ENCODE assay signal across 9 cellular contexts in the genomic region with DNA sequence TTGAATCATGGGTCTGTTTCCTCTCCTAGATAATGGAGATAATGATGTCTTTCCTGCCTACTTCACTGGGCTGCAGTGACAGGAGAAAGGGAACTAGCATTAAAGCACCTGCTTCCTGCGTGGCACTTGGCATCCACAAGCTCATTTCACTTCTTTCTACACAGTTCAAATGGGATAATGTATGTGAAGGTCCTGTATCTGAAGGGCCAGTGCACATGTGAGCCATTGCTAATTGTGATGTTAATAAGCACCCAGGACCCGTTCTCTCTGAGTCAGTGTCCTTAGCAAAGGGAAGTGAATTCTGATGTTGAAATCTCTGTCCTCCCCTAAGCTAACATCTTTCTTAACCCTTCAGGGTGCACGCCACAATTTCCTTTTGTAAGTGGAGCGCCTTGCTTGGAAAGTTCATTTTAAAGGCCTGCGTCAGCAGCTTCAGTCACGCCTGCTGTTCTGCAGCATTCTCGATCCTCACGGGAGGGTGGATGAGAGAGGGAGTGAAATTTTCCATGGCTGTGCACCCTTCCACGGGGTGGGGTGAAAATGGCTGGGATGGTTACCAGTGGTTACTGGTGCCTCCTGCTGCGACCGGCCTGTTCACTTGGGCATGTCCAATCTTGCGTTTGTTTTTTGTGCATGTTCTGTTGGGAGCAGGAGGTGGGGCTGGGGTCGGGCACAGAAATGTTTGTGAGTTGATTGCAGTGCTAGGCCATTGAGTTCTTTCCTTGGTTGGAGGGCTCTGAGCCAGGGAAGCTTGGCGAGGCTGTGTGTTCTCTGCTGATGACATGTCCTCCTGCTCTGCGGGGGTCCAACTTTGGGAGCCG. TPM values are rescaled to one million over a fixed set of nuclear protein-coding genes. Genes with fewer than 3 reads are reported as not detected.
DNase-seq lines count a peak whose midpoint lies in the region; ATAC-seq and TF ChIP-seq lines count a peak whose summit lies in the region.
"Had no signal": no experiment of that assay in that cellular context is flagged by ENCODE, and none has a peak within 500 bp of the region (broad histone marks: within the 10 kb centered on the region; RNA-seq: fewer than 3 reads in every experiment).

No MANE protein-coding gene starts in this region.

- DNase-seq in Caki2 (ENCODE audit: low read depth), result peak; percentile 81
- peak; percentile 52 to 75 for DNase-seq in NCI-H2081 (lab: John Stamatoyannopoulos, UW)
- no peak for DNase-seq in central memory CD8-positive, alpha-beta T cell (ENCODE audit: low spot score in 2 of 2)
- no peak for DNase-seq in right lobe of liver
- DNase-seq in ureter (ENCODE audit: low spot score), result peak; percentile 84
- DNase-seq in activated gamma-delta T cell treated with Interleukin-2 at 50 U/mL for 16 hours, result no peak

- no peak for TF ChIP-seq CTCF in right lobe of liver (IDR thresholded peaks at IDR 0.05)

- no peak overlapping the region for H3K27ac Mint-ChIP-seq in central memory CD8-positive, alpha-beta T cell (ENCODE audit: low read depth)

- no peaks in the 10 kb centered on the region for H3K27me3 Mint-ChIP-seq in central memory CD8-positive, alpha-beta T cell

- H3K4me3 Mint-ChIP-seq in central memory CD8-positive, alpha-beta T cell, result no peak overlapping the region

- H3K9me3 Mint-ChIP-seq in central memory CD8-positive, alpha-beta T cell, result no peaks in the 10 kb centered on the region

- intact Hi-C loops in right lobe of liver (cut with DNase I), result no loop called here

- no peak overlapping the region for H3K4me3 ChIP-seq in right lobe of liver

- H3K4me1 ChIP-seq in right lobe of liver, result peaks cover 0 to 10% (median 2%) of the 10 kb centered on the region in 4 donors

- 46% methylated on average over 6 of the region's 16 CpGs for WGBS in right lobe of liver (ENCODE audit: insufficient coverage, low coverage, low lambda C conversion rate, missing lambda C conversion rate)

- H3K36me3 Mint-ChIP-seq in central memory CD8-positive, alpha-beta T cell (ENCODE audit: insufficient read depth), result peaks cover 4% of the 10 kb centered on the region

- H3K36me3 ChIP-seq in right lobe of liver, result no peaks in the 10 kb centered on the region

- TF ChIP-seq POLR2A in right lobe of liver (IDR thresholded peaks at IDR 0.05), result no peak

- in situ Hi-C loops in Caki2 (cut with HindIII; ENCODE audit: low pct_unique_long_range_greater_than_20kb, low sequenced_read_pairs), result no loop called here

- ATAC-seq in central memory CD8-positive, alpha-beta T cell (replicated peaks; ENCODE audit: extremely low read depth, poor library complexity, severe bottlenecking), result peak; percentile 24
- ATAC-seq in right lobe of liver, result peak; percentile 8 to 51 (median 34)
- ATAC-seq in HG03520 (IDR thresholded peaks at IDR 0.05; ENCODE audit: unreplicated experiment), result no peak
- no peak for ATAC-seq in activated CD4-positive, CD25-positive, alpha-beta regulatory T cell treated with anti-CD3 and anti-CD28 coated beads, Interleukin-2, amount 50 U/mL, for 24 hours
- ATAC-seq: HCT116 had no signal

- no peaks in the 10 kb centered on the region for H3K9me3 ChIP-seq in right lobe of liver

- no peaks in the 10 kb centered on the region for H3K27me3 ChIP-seq in right lobe of liver

- H3K27ac ChIP-seq in right lobe of liver, result peak overlapping the region in 2 of 3 donors; percentile 9 to 25

- peaks cover 69% of the 10 kb centered on the region for H3K4me1 Mint-ChIP-seq in central memory CD8-positive, alpha-beta T cell

RNA-seq across cellular contexts. Expression of gene HK1, which starts 59.2 kb away (rescaled TPM):
- total RNA-seq in Caki2 (2014; rRNA removed; shearing (Covaris generic); ENCODE audit: low replicate concordance), result 102 and 117 TPM in 2 replicates
- total RNA-seq in right lobe of liver, result 10 to 100 TPM in 2 of 6 experiments, 1 to 10 TPM in 4; 4.2 to 28.0 (median 7.2) TPM
- 139 TPM for total RNA-seq in ureter

Comparison
In these comparisons a context has a peak if more than half of its experiments do, and no peak if none do; other contexts are left out.
1. DNase-seq: peak in Caki2 (single experiment), NCI-H2081 (2 of 2) and ureter (single experiment); none in central memory CD8-positive, alpha-beta T cell (0 of 2), right lobe of liver (0 of 3) and activated gamma-delta T cell treated with Interleukin-2 at 50 U/mL for 16 hours (single experiment).
2. ATAC-seq: peak in central memory CD8-positive, alpha-beta T cell (single experiment) and right lobe of liver (4 of 4); none in HG03520 (single experiment) and activated CD4-positive, CD25-positive, alpha-beta regulatory T cell treated with anti-CD3 and anti-CD28 coated beads, Interleukin-2, amount 50 U/mL, for 24 hours (0 of 2).